Comparison of ENCODE assay signal across 27 cellular contexts in genomic region chr11:106914409-106914808, GRCh38.
"Had no signal": no experiment of that assay in that cellular context is flagged by ENCODE, and none has a peak within 500 bp of the region (broad histone marks: within the 10 kb centered on the region; RNA-seq: fewer than 3 reads in every experiment).

No MANE protein-coding gene starts in this region.

- ATAC-seq: activated CD4-positive, CD25-positive, alpha-beta regulatory T cell treated with anti-CD3 and anti-CD28 coated beads, Interleukin-2, amount 50 U/mL, for 24 hours; activated T-cell treated with anti-CD3 and anti-CD28 coated beads, Interleukin-2, amount 50 U/mL, for 4 hours; activated T-helper 17 cell treated with anti-CD3 and anti-CD28 coated beads, Interleukin-2, amount 50 U/mL, for 72 hours; esophagus mucosa; foreskin keratinocyte; gastroesophageal sphincter; SK-N-SH treated with all-trans-retinoic acid at 6 μM for 48 hours; T-helper 17 cell had no signal

- H3K27ac ChIP-seq: brain microvascular endothelial cell, colonic mucosa, foreskin keratinocyte, gastroesophageal sphincter had no signal

- H3K36me3 ChIP-seq: brain microvascular endothelial cell, colonic mucosa, gastroesophageal sphincter had no signal

- H3K4me3 Mint-ChIP-seq: activated CD4-positive, alpha-beta memory T cell treated with anti-CD3 and anti-CD28 coated beads for 36 hours; activated naive CD8-positive, alpha-beta T cell; activated T-cell treated with anti-CD3 and anti-CD28 coated beads, Interleukin-2, amount 50 U/mL, for 4 hours; activated T-helper 17 cell treated with anti-CD3 and anti-CD28 coated beads, Interleukin-2, amount 50 U/mL, for 72 hours; T-helper 17 cell; T-helper 2 cell treated with Interferon-gamma antibody and Interleukin-4, amounts not matched to agents 5 μg/mL and 100 μg/mL, for 36 hours had no signal

- H3K36me3 Mint-ChIP-seq: activated CD4-positive, alpha-beta memory T cell treated with anti-CD3 and anti-CD28 coated beads for 36 hours; activated naive CD8-positive, alpha-beta T cell had no signal

- H3K9me3 ChIP-seq: colonic mucosa, gastroesophageal sphincter had no signal

- H3K27me3 Mint-ChIP-seq: activated CD4-positive, alpha-beta memory T cell treated with anti-CD3 and anti-CD28 coated beads for 36 hours; activated naive CD8-positive, alpha-beta T cell; activated T-helper 17 cell treated with anti-CD3 and anti-CD28 coated beads, Interleukin-2, amount 50 U/mL, for 72 hours; T-helper 17 cell had no signal

- H3K4me1 Mint-ChIP-seq: activated T-helper 17 cell treated with anti-CD3 and anti-CD28 coated beads, Interleukin-2, amount 50 U/mL, for 72 hours; T-helper 17 cell had no signal

- H3K27me3 ChIP-seq: brain microvascular endothelial cell, colonic mucosa, gastroesophageal sphincter had no signal

- H3K4me1 ChIP-seq: colonic mucosa, foreskin keratinocyte, gastroesophageal sphincter had no signal

- H3K4me3 ChIP-seq: colonic mucosa, gastroesophageal sphincter had no signal

- FAIRE-seq: astrocyte, bronchial epithelial cell had no signal

- DNase-seq: activated CD4-positive, alpha-beta memory T cell treated with anti-CD3 and anti-CD28 coated beads for 36 hours; activated CD4-positive, alpha-beta T cell treated with anti-CD3 and anti-CD28 coated beads for 48 hours; activated CD8-positive, alpha-beta memory T cell treated with anti-CD3 and anti-CD28 coated beads for 24 hours; activated effector memory CD4-positive, alpha-beta T cell treated with Interleukin-2 at 50 U/mL for 16 hours; activated gamma-delta T cell treated with Interleukin-2 at 50 U/mL for 16 hours; activated naive CD4-positive, alpha-beta T cell treated with anti-CD3 and anti-CD28 coated beads, Interleukin-2, amount 50 U/mL, for 16 hours; activated naive CD4-positive, alpha-beta T cell treated with Interleukin-2 at 50 U/mL for 16 hours; activated T-cell treated with anti-CD3 and anti-CD28 coated beads, Interleukin-2, amount 50 U/mL, for 4 hours; amniotic stem cell; anterior cingulate cortex; brain microvascular endothelial cell; caudate nucleus; colonic mucosa; effector CD8-positive, alpha-beta T cell; foreskin keratinocyte; T-helper 1 cell; T-helper 17 cell; T1000 had no signal

- H3K27ac Mint-ChIP-seq: activated CD4-positive, alpha-beta memory T cell treated with anti-CD3 and anti-CD28 coated beads for 36 hours; activated naive CD8-positive, alpha-beta T cell; activated T-helper 17 cell treated with anti-CD3 and anti-CD28 coated beads, Interleukin-2, amount 50 U/mL, for 72 hours; T-helper 17 cell; T-helper 2 cell treated with Interferon-gamma antibody and Interleukin-4, amounts not matched to agents 5 μg/mL and 100 μg/mL, for 36 hours had no signal
